ENCODE assay signal across 9 cellular contexts in genomic region chr19:751501-752341, GRCh38. TPM values are rescaled to one million over a fixed set of nuclear protein-coding genes. Genes with fewer than 3 reads are reported as not detected.
DNase-seq lines count a peak whose midpoint lies in the region; ATAC-seq, FAIRE-seq and TF ChIP-seq lines count a peak whose summit lies in the region.
"Had no signal": no experiment of that assay in that cellular context is flagged by ENCODE, and none has a peak within 500 bp of the region (broad histone marks: within the 10 kb centered on the region; RNA-seq: fewer than 3 reads in every experiment).

No MANE protein-coding gene starts in this region.

- TF ChIP-seq CTCF in A549 (IDR thresholded peaks at IDR 0.05) (no peak), MCF 10A (IDR thresholded peaks at IDR 0.05; ENCODE audit: unreplicated experiment) (no peak), OCI-LY7 (conservative IDR thresholded peaks at IDR 0.05; ENCODE audit: low read length) (no peak)

- ATAC-seq in A549 (peak; percentile 73 to 74), left colon (peak; percentile 55), GM21360 (IDR thresholded peaks at IDR 0.05; ENCODE audit: unreplicated experiment) (no peak)

- H3K4me1 ChIP-seq in A549: peaks cover 33% of the 10 kb centered on the region
- no peaks in the 10 kb centered on the region for H3K4me1 ChIP-seq in OCI-LY7 (ENCODE audit: insufficient read depth, low read length, poor library complexity, severe bottlenecking)

- peaks cover 12% of the 10 kb centered on the region for H3K4me1 Mint-ChIP-seq in MCF 10A (ENCODE audit: insufficient read depth, unreplicated experiment)

- FAIRE-seq in A549 (lab: Jason Lieb, UNC): no peak

- peak; percentile 84 to 90 for DNase-seq in A549 (ENCODE audit: low read depth in 1 of 2, low spot score in 1 of 2)
- DNase-seq in HuH-7 (ENCODE audit: low spot score): peak; percentile 39
- peak; percentile 88 for DNase-seq in MCF 10A (ENCODE audit: unreplicated experiment)
- DNase-seq in left colon: peak; percentile 82 to 93
- DNase-seq in RPMI8226: no peak
- no peak for DNase-seq in COLO668 (lab: John Stamatoyannopoulos, UW; ENCODE audit: unreplicated experiment)
- DNase-seq in OCI-LY7 (ENCODE audit: low spot score): no peak
- DNase-seq: T-helper 1 cell had no signal

- intact Hi-C loops in MCF 10A (cut with micrococcal nuclease): loop anchor here (5.0 kb wide), 1 partner anchor 74 kb away; the partner anchor contains the start of gene FSTL3
- intact Hi-C loops in left colon (cut with DNase I, micrococcal nuclease): no loop called here
- intact Hi-C loops in OCI-LY7 (cut with micrococcal nuclease; ENCODE audit: unreplicated experiment): no loop called here

- POLR2A ChIA-PET in A549 (lab: Yijun Ruan, JAX): interaction anchor here (0.5 to 2.6 kb wide), 12 partner anchors 10 to 517 kb away, joined by 3 to 26 read pairs (median 9); partner anchors contain the start of genes CIRBP and FSTL3
- POLR2A ChIA-PET in MCF 10A (lab: Yijun Ruan, JAX): interaction anchor here (0.6 to 1.7 kb wide), 10 partner anchors 9 to 215 kb away, joined by 3 to 18 read pairs (median 4); partner anchors contain the start of genes FSTL3 and RNF126
- POLR2A ChIA-PET in OCI-LY7 (lab: Charles Lee): no interaction called here

- peaks cover 16% of the 10 kb centered on the region for H3K36me3 Mint-ChIP-seq in MCF 10A (ENCODE audit: insufficient read depth, unreplicated experiment)

- peak overlapping the region; percentile 70 for H3K4me3 Mint-ChIP-seq in MCF 10A (ENCODE audit: unreplicated experiment)

- peak; percentile 47 for TF ChIP-seq POLR2A in A549 (IDR thresholded peaks at IDR 0.05; ENCODE audit: low read length)

- no peaks in the 10 kb centered on the region for H3K79me2 ChIP-seq in OCI-LY7 (ENCODE audit: insufficient read depth, low read depth, low read length)

- H3K9me2 ChIP-seq in OCI-LY7 (ENCODE audit: insufficient read depth, low read length): no peaks in the 10 kb centered on the region

- peaks cover 18% of the 10 kb centered on the region; the same call in 2 of the 3 replicates for H3K9me3 ChIP-seq in A549
- no peaks in the 10 kb centered on the region for H3K9me3 ChIP-seq in OCI-LY7 (ENCODE audit: low read length)

- BruUV-seq in MCF 10A (replicated peaks; lab: Mats Ljungman, UMichigan) (TSS peak; percentile 53), OCI-LY7 (replicated peaks; lab: Mats Ljungman, UMichigan) (no TSS peak)

- H3K9me3 Mint-ChIP-seq in MCF 10A (ENCODE audit: unreplicated experiment): no peaks in the 10 kb centered on the region

- H3K36me3 ChIP-seq in OCI-LY7 (ENCODE audit: insufficient read depth, low read length): no peaks in the 10 kb centered on the region

- no peaks in the 10 kb centered on the region for H3K27me3 Mint-ChIP-seq in MCF 10A (ENCODE audit: insufficient read depth, unreplicated experiment)

- H3K4me3 ChIP-seq in A549: peak overlapping the region; percentile 89
- H3K4me3 ChIP-seq in OCI-LY7 (ENCODE audit: low read depth, low read length, poor library complexity, severe bottlenecking): no peak overlapping the region

- H4K20me1 ChIP-seq in OCI-LY7 (ENCODE audit: insufficient read depth, low read length): no peaks in the 10 kb centered on the region

- peak overlapping the region; percentile 99 to 100 for H3K27ac ChIP-seq in A549
- no peak overlapping the region for H3K27ac ChIP-seq in OCI-LY7 (ENCODE audit: low read depth, low read length, poor library complexity, severe bottlenecking)

- TF ChIP-seq RAD21 in A549 (conservative IDR thresholded peaks at IDR 0.05 in 1 of 2, IDR thresholded peaks at IDR 0.05 in 1 of 2): no peak

- H2AFZ ChIP-seq in OCI-LY7 (ENCODE audit: low read length): no peak overlapping the region

- no peak overlapping the region for H3K27ac Mint-ChIP-seq in MCF 10A (ENCODE audit: low read depth, unreplicated experiment)

- WGBS in A549 (ENCODE audit: missing lambda C conversion rate): 0% methylated on average over 3 of the region's 30 CpGs

- TF ChIP-seq EP300 in A549 (IDR thresholded peaks at IDR 0.05): no peak

- H3K4me2 ChIP-seq in A549 (peak overlapping the region; percentile 91), OCI-LY7 (ENCODE audit: low read length) (no peak overlapping the region)

- CTCF ChIA-PET in A549 (lab: Yijun Ruan, JAX) (interaction anchor here (1.0 to 4.1 kb wide), 4 partner anchors 11 to 105 kb away, joined by 4 to 23 read pairs (median 11); no protein-coding TSS in a partner anchor), MCF 10A (lab: Yijun Ruan, JAX) (interaction anchor here (0.6 to 1.0 kb wide), 3 partner anchors 18 to 34 kb away, joined by 3 to 5 read pairs (median 3); no protein-coding TSS in a partner anchor), OCI-LY7 (lab: Charles Lee; ENCODE audit: unreplicated experiment) (no interaction called here)

TF ChIP-seq in A549, 52 proteins besides CTCF, POLR2A, EP300 and RAD21 (continues in another document):
- 0 out of 2 replicates have a peak, but pooled peaks have one; percentile 13 for TF ChIP-seq E2F6 (IDR thresholded peaks at IDR 0.05; ENCODE audit: borderline replicate concordance, low read depth)
- TF ChIP-seq NPAS2 (CRISPR knock-in tag; IDR thresholded peaks at IDR 0.05; ENCODE audit: borderline replicate concordance): no peak
- no peak for TF ChIP-seq ESRRA (IDR thresholded peaks at IDR 0.05; ENCODE audit: borderline replicate concordance, low read length)
- no peak for TF ChIP-seq SREBF2 (IDR thresholded peaks at IDR 0.05)
- 0 out of 2 replicates have a peak, but pooled peaks have one; percentile 31 for TF ChIP-seq PBX3 (IDR thresholded peaks at IDR 0.05)
- peak; percentile 58 for TF ChIP-seq MAX (IDR thresholded peaks at IDR 0.05)
- TF ChIP-seq ZFP36 (IDR thresholded peaks at IDR 0.05; ENCODE audit: borderline replicate concordance, partially characterized antibody): peak; percentile 98
- TF ChIP-seq POLR2AphosphoS2 (conservative IDR thresholded peaks at IDR 0.05; ENCODE audit: low read length): peak; percentile 71; the same call in 1 of the 2 replicates
- TF ChIP-seq NFE2L2 (conservative IDR thresholded peaks at IDR 0.05; ENCODE audit: low read length): no peak
- TF ChIP-seq EHMT2 (IDR thresholded peaks at IDR 0.05; ENCODE audit: low read depth): no peak

RNA-seq across cellular contexts. Expression of gene MISP, which starts 0.8 kb away (rescaled TPM):
- polyA plus RNA-seq in A549 (2011; rRNA removed): 38.3 and 46.5 TPM in 2 replicates
- polyA plus RNA-seq in A549 (2012; cell fraction: cytosol; rRNA removed): 44.9 and 58.4 TPM in 2 replicates
- 75.9 and 95.3 TPM in 2 replicates for polyA plus RNA-seq in A549 (2012; cell fraction: nucleus; rRNA removed)
- polyA plus RNA-seq in A549 (2017; fragmentation: RNase III; extraction: RNeasy Plus Mini Kit Qiagen cat#74134 plus additional on column Dnase treatment): 56.9 to 62.7 TPM (median 61.4 TPM) in 3 replicates
- 43.2 and 57.3 TPM in 2 replicates for polyA minus RNA-seq in A549 (2011; rRNA and poly(A)+ RNA removed)
- 33.7 and 35.0 TPM in 2 replicates for total RNA-seq in MCF 10A (2022)
- 100 to 1,000 TPM; 414 to 461 TPM for total RNA-seq in left colon
- total RNA-seq in OCI-LY7 (2014; rRNA removed; shearing (Covaris generic)): not detected in 2 replicates
- total RNA-seq in OCI-LY7 (2022): 0.23 TPM in 1 of 2 replicates, not detected in the other

RNA-seq across cellular contexts. Expression of gene PALM, which starts 43.0 kb away (rescaled TPM):
- polyA plus RNA-seq in A549 (2011; rRNA removed): 2.0 and 3.0 TPM in 2 replicates
- 5.4 and 7.0 TPM in 2 replicates for polyA plus RNA-seq in A549 (2012; cell fraction: cytosol; rRNA removed)
- polyA plus RNA-seq in A549 (2012; cell fraction: nucleus; rRNA removed): 8.5 and 8.8 TPM in 2 replicates
- 11.4 to 17.5 TPM (median 15.7 TPM) in 3 replicates for polyA plus RNA-seq in A549 (2017; fragmentation: RNase III; extraction: RNeasy Plus Mini Kit Qiagen cat#74134 plus additional on column Dnase treatment)
- polyA minus RNA-seq in A549 (2011; rRNA and poly(A)+ RNA removed): 2.2 and 3.7 TPM in 2 replicates
- 0.44 TPM in 1 of 2 replicates, not detected in the other for total RNA-seq in MCF 10A (2022)
- 10 to 100 TPM in 1 of 2 donors, 1 to 10 TPM in 1; 8.7 to 11.9 TPM for total RNA-seq in left colon
- 1.4 TPM in 1 of 2 replicates, not detected in the other for total RNA-seq in OCI-LY7 (2014; rRNA removed; shearing (Covaris generic))
- total RNA-seq in OCI-LY7 (2022): 0.42 and 1.2 TPM in 2 replicates

RNA-seq across cellular contexts. Expression of gene PTBP1, which starts 45.5 kb away (rescaled TPM):
- polyA plus RNA-seq in A549 (2011; rRNA removed) (144 and 207 TPM in 2 replicates), A549 (2017; fragmentation: RNase III; extraction: RNeasy Plus Mini Kit Qiagen cat#74134 plus additional on column Dnase treatment) (264 to 299 TPM (median 285 TPM) in 3 replicates)
- 326 and 379 TPM in 2 replicates for polyA plus RNA-seq in A549 (2012; cell fraction: cytosol; rRNA removed)
- 472 and 807 TPM in 2 replicates for polyA plus RNA-seq in A549 (2012; cell fraction: nucleus; rRNA removed)
- 224 and 254 TPM in 2 replicates for polyA minus RNA-seq in A549 (2011; rRNA and poly(A)+ RNA removed)
- total RNA-seq in MCF 10A (2022) (348 and 431 TPM in 2 replicates), left colon (100 to 1,000 TPM; 253 to 306 TPM), OCI-LY7 (2022) (468 and 479 TPM in 2 replicates)
- total RNA-seq in OCI-LY7 (2014; rRNA removed; shearing (Covaris generic)): 284 and 315 TPM in 2 replicates

RNA-seq across cellular contexts. Expression of gene PRSS57, which starts 56.5 kb away (rescaled TPM):
- polyA plus RNA-seq in A549 (2011; rRNA removed) (0.10 TPM in 1 of 2 replicates, not detected in the other), A549 (2017; fragmentation: RNase III; extraction: RNeasy Plus Mini Kit Qiagen cat#74134 plus additional on column Dnase treatment) (not detected in 3 replicates)
- polyA plus RNA-seq in A549 (2012; cell fraction: cytosol; rRNA removed): 0.06 and 0.11 TPM in 2 replicates
- 0.10 TPM in 1 of 2 replicates, not detected in the other for polyA plus RNA-seq in A549 (2012; cell fraction: nucleus; rRNA removed)
- not detected in 2 replicates for polyA minus RNA-seq in A549 (2011; rRNA and poly(A)+ RNA removed)
- total RNA-seq in MCF 10A (2022) (not detected in 2 replicates), left colon (not detected), OCI-LY7 (2022) (not detected in 2 replicates)
- total RNA-seq in OCI-LY7 (2014; rRNA removed; shearing (Covaris generic)): not detected in 2 replicates

Comparison
In these comparisons a context has a peak if more than half of its experiments do, and no peak if none do; other contexts are left out.
1. DNase-seq: peak in A549 (2 of 2), HuH-7 (single experiment), MCF 10A (single experiment) and left colon (2 of 2); none in RPMI8226 (single experiment), COLO668 (single experiment) and OCI-LY7 (single experiment).
2. RNA of gene MISP, which starts 0.8 kb away (total RNA-seq): 414 to 461 TPM in left colon and 33.7 to 35.0 TPM in MCF 10A; 0.23 TPM in OCI-LY7; every median in the first group is over 10 times any median in the second.